ENCODE assay signal across 8 cellular contexts in genomic region chr14:75001899-75002298, GRCh38. TPM values are rescaled to one million over a fixed set of nuclear protein-coding genes. Genes with fewer than 3 reads are reported as not detected.
DNase-seq lines count a peak whose midpoint lies in the region; ATAC-seq and TF ChIP-seq lines count a peak whose summit lies in the region.

No MANE protein-coding gene starts in this region.

- H4K20me1 ChIP-seq in OCI-LY3 (ENCODE audit: insufficient read depth, low read length) (no peaks in the 10 kb centered on the region), osteoblast (ENCODE audit: insufficient read depth, low read length) (peaks cover 4% of the 10 kb centered on the region)

- CTCF ChIA-PET in CD4-positive, alpha-beta memory T cell (lab: Charles Lee; ENCODE audit: partially characterized antibody) = interaction anchor here (1.2 to 1.4 kb wide), 2 partner anchors 56 to 141 kb away, joined by 3 to 5 read pairs; no protein-coding TSS in a partner anchor

- H3K27ac ChIP-seq in CD4-positive, alpha-beta memory T cell (ENCODE audit: low read depth, low read length) = peak overlapping the region; percentile 80
- H3K27ac ChIP-seq in OCI-LY3 (ENCODE audit: low read length) = peak overlapping the region; percentile 44; the same call in 1 of the 2 replicates
- H3K27ac ChIP-seq in endodermal cell (ENCODE audit: low read depth, low read length) = peak overlapping the region; percentile 29
- H3K27ac ChIP-seq in osteoblast (ENCODE audit: low read depth, low read length) = peak overlapping the region; percentile 73

- H3K9me3 Mint-ChIP-seq in CD4-positive, alpha-beta memory T cell = no peaks in the 10 kb centered on the region
- peaks cover 3% of the 10 kb centered on the region for H3K9me3 Mint-ChIP-seq in endodermal cell

- POLR2A ChIA-PET in CD4-positive, alpha-beta memory T cell (lab: Charles Lee; ENCODE audit: partially characterized antibody) = interaction anchor here (1.0 to 2.5 kb wide), 6 partner anchors 10 to 137 kb away, joined by 3 to 16 read pairs (median 4); partner anchors contain the start of genes NEK9 and ZC2HC1C

- no peaks in the 10 kb centered on the region for H3K27me3 Mint-ChIP-seq in CD4-positive, alpha-beta memory T cell
- H3K27me3 Mint-ChIP-seq in endodermal cell (ENCODE audit: insufficient read depth) = no peaks in the 10 kb centered on the region

- no peak for ATAC-seq in HG03378 (IDR thresholded peaks at IDR 0.05; ENCODE audit: unreplicated experiment)

- H2AFZ ChIP-seq in OCI-LY3 (ENCODE audit: low read depth, low read length) = peak overlapping the region; percentile 99
- H2AFZ ChIP-seq in osteoblast (ENCODE audit: low read length) = peak overlapping the region; percentile 98

- peaks cover 29 to 44% (median 36%) of the 10 kb centered on the region in 4 donors for H3K4me1 Mint-ChIP-seq in CD4-positive, alpha-beta memory T cell
- H3K4me1 Mint-ChIP-seq in endodermal cell = peaks cover 13% of the 10 kb centered on the region

- intact Hi-C loops in CD4-positive, alpha-beta memory T cell (cut with micrococcal nuclease) = loop anchor here (1.0 to 5.0 kb wide), 8 partner anchors 49 to 509 kb away; partner anchors contain the start of genes ACYP1, ISCA2, MLH3 and NEK9

- TF ChIP-seq CTCF in OCI-LY3 (IDR thresholded peaks at IDR 0.05; ENCODE audit: low read depth, low read length) (no peak), endodermal cell (conservative IDR thresholded peaks at IDR 0.05) (no peak), osteoblast (IDR thresholded peaks at IDR 0.05; ENCODE audit: extremely low read depth, low read depth, low read length) (no peak)

- peak overlapping the region; percentile 93 to 98 (median 97) for H3K4me3 Mint-ChIP-seq in CD4-positive, alpha-beta memory T cell
- peak overlapping the region; percentile 96 for H3K4me3 Mint-ChIP-seq in endodermal cell

- peaks cover 25% of the 10 kb centered on the region for H3K4me1 ChIP-seq in CD4-positive, alpha-beta memory T cell (ENCODE audit: insufficient read depth, low read length)
- H3K4me1 ChIP-seq in OCI-LY3 (ENCODE audit: low read length) = peaks cover 12% of the 10 kb centered on the region
- H3K4me1 ChIP-seq in endodermal cell (ENCODE audit: control insufficient read depth, insufficient read depth, low read length) = peaks cover 10% of the 10 kb centered on the region
- H3K4me1 ChIP-seq in osteoblast (ENCODE audit: insufficient read depth, low read length) = peaks cover 8% of the 10 kb centered on the region

- H3K9me3 ChIP-seq in CD4-positive, alpha-beta memory T cell (ENCODE audit: control insufficient read depth in 1 of 2, low read length in 2 of 2) = no peaks in the 10 kb centered on the region
- H3K9me3 ChIP-seq in OCI-LY3 (ENCODE audit: insufficient read depth, low read length) (no peaks in the 10 kb centered on the region), endodermal cell (ENCODE audit: control insufficient read depth, low read length) (no peaks in the 10 kb centered on the region), osteoblast (ENCODE audit: low read depth, low read length) (no peaks in the 10 kb centered on the region)

- H3K79me2 ChIP-seq in OCI-LY3 (ENCODE audit: low read length) = peaks cover 17% of the 10 kb centered on the region
- H3K79me2 ChIP-seq in osteoblast (ENCODE audit: insufficient read depth, low read length) = peaks cover 28% of the 10 kb centered on the region

- H3K36me3 Mint-ChIP-seq in CD4-positive, alpha-beta memory T cell = peaks cover 25 to 43% of the 10 kb centered on the region in 2 donors
- H3K36me3 Mint-ChIP-seq in endodermal cell (ENCODE audit: low read depth) = peaks cover 27% of the 10 kb centered on the region

- peaks cover 15% of the 10 kb centered on the region for H3K36me3 ChIP-seq in CD4-positive, alpha-beta memory T cell (ENCODE audit: insufficient read depth, low read length)
- peaks cover 14% of the 10 kb centered on the region for H3K36me3 ChIP-seq in OCI-LY3 (replicated peaks; ENCODE audit: low read depth, low read length)
- H3K36me3 ChIP-seq in endodermal cell (ENCODE audit: control insufficient read depth, insufficient read depth, low read length) = peaks cover 22% of the 10 kb centered on the region
- peaks cover 21% of the 10 kb centered on the region for H3K36me3 ChIP-seq in osteoblast (ENCODE audit: insufficient read depth, low read length)

- no peaks in the 10 kb centered on the region for H3K27me3 ChIP-seq in CD4-positive, alpha-beta memory T cell (ENCODE audit: insufficient read depth, low read length)
- H3K27me3 ChIP-seq in OCI-LY3 (ENCODE audit: low read depth, low read length) (no peaks in the 10 kb centered on the region), endodermal cell (ENCODE audit: control insufficient read depth, insufficient read depth, low read length, poor library complexity, severe bottlenecking) (no peaks in the 10 kb centered on the region), osteoblast (ENCODE audit: insufficient read depth, low read length) (no peaks in the 10 kb centered on the region)

- WGBS in endodermal cell (ENCODE audit: insufficient coverage in 1 of 2, insufficient read length in 1 of 2), 2 experiments = 100% methylated on average over 1 of the region's 1 CpG; no CpG with 5 or more reads in 1 of the 2 experiments

- DNase-seq in CD4-positive, alpha-beta memory T cell = no peak
- DNase-seq in endodermal cell (no peak), osteoblast (ENCODE audit: insufficient read length, low spot score, missing footprints) (no peak), NCI-H82 (lab: John Stamatoyannopoulos, UW) (no peak), SKM-1 treated with dmso at 0.1 percent for 144 hours (lab: John Stamatoyannopoulos, UW; ENCODE audit: unreplicated experiment) (no peak), NCI-H748 treated with DMSO at 0.1 percent for 48 hours (lab: John Stamatoyannopoulos, UW) (no peak)

- peak overlapping the region; percentile 79 for H3K4me2 ChIP-seq in OCI-LY3 (ENCODE audit: low read length)
- H3K4me2 ChIP-seq in osteoblast (ENCODE audit: insufficient read depth, low read length) = peak overlapping the region; percentile 90

- peak overlapping the region; percentile 94 to 100 (median 99) for H3K27ac Mint-ChIP-seq in CD4-positive, alpha-beta memory T cell
- H3K27ac Mint-ChIP-seq in endodermal cell = peak overlapping the region; percentile 85

- peak overlapping the region in 1 of 2 donors; percentile 70 for H3K4me3 ChIP-seq in CD4-positive, alpha-beta memory T cell (ENCODE audit: low read length in 2 of 2)
- peak overlapping the region; percentile 90 for H3K4me3 ChIP-seq in OCI-LY3 (ENCODE audit: low read length)
- peak overlapping the region; percentile 96 for H3K4me3 ChIP-seq in endodermal cell (ENCODE audit: low read length)
- peak overlapping the region; percentile 98 for H3K4me3 ChIP-seq in osteoblast (ENCODE audit: insufficient read depth, low read length)

- peak overlapping the region; percentile 70 for H3K9ac ChIP-seq in OCI-LY3 (ENCODE audit: low read length)
- H3K9ac ChIP-seq in endodermal cell (ENCODE audit: extremely low read depth, low read length, poor library complexity, severe bottlenecking) = no peak overlapping the region

RNA-seq across cellular contexts. Expression of gene EIF2B2, which starts 0.8 kb away (rescaled TPM):
- total RNA-seq in CD4-positive, alpha-beta memory T cell = 10 to 100 TPM; 31.3 to 31.7 TPM
- polyA plus RNA-seq in CD4-positive, alpha-beta memory T cell = 10 to 100 TPM; 32.6 to 38.8 TPM
- total RNA-seq in endodermal cell (10 to 100 TPM; 35.0 to 41.6 TPM), osteoblast (30.4 and 39.4 TPM in 2 replicates)
- polyA plus RNA-seq in endodermal cell (2013, experiment 1 of 2) = 47.8 TPM
- polyA plus RNA-seq in endodermal cell (2013, experiment 2 of 2) = 43.8 TPM

RNA-seq across cellular contexts. Expression of gene PGF, which starts 46.5 kb away (rescaled TPM):
- total RNA-seq in CD4-positive, alpha-beta memory T cell = not detected
- polyA plus RNA-seq in CD4-positive, alpha-beta memory T cell = under 1 TPM; 0.11 to 0.13 TPM
- 1 to 10 TPM; 5.0 to 7.6 TPM for total RNA-seq in endodermal cell
- 6.4 TPM for polyA plus RNA-seq in endodermal cell (2013, experiment 1 of 2)
- 6.2 TPM for polyA plus RNA-seq in endodermal cell (2013, experiment 2 of 2)
- 16.3 and 24.5 TPM in 2 replicates for total RNA-seq in osteoblast

RNA-seq across cellular contexts. Expression of gene MLH3, which starts 49.4 kb away (rescaled TPM):
- total RNA-seq in CD4-positive, alpha-beta memory T cell = 10 to 100 TPM; 24.9 to 26.8 TPM
- polyA plus RNA-seq in CD4-positive, alpha-beta memory T cell = 10 to 100 TPM in 1 of 2 donors, 1 to 10 TPM in 1; 3.9 to 12.6 TPM
- total RNA-seq in endodermal cell (10 to 100 TPM; 18.7 to 34.6 TPM), osteoblast (36.8 and 40.5 TPM in 2 replicates)
- polyA plus RNA-seq in endodermal cell (2013, experiment 1 of 2) = 19.2 TPM
- polyA plus RNA-seq in endodermal cell (2013, experiment 2 of 2) = 14.4 TPM

Comparison
In these comparisons a context has a peak if more than half of its experiments do, and no peak if none do; other contexts are left out.
1. H3K27ac ChIP-seq: peak in every context shown above with its lines; median percentile 80 in CD4-positive, alpha-beta memory T cell; 73 in osteoblast; 44 in OCI-LY3; 29 in endodermal cell.
2. RNA of gene PGF, which starts 46.5 kb away (total RNA-seq): 16.3 to 24.5 TPM in osteoblast and 5.0 to 7.6 TPM in endodermal cell; not detected in CD4-positive, alpha-beta memory T cell; every median in the first group is over 4 times any median in the second.